In genomic region chr12:27781680-27782079, GRCh38 we compare ENCODE assay signal across 10 cellular contexts. TPM values are rescaled to one million over a fixed set of nuclear protein-coding genes. Genes with fewer than 3 reads are reported as not detected.
DNase-seq lines count a peak whose midpoint lies in the region; ATAC-seq and TF ChIP-seq lines count a peak whose summit lies in the region.
"Had no signal": no experiment of that assay in that cellular context is flagged by ENCODE, and none has a peak within 500 bp of the region (broad histone marks: within the 10 kb centered on the region; RNA-seq: fewer than 3 reads in every experiment).

No MANE protein-coding gene starts in this region.

- no peak for ATAC-seq in CD4-positive, CD25-positive, alpha-beta regulatory T cell (ENCODE audit: low read depth in 2 of 2)
- ATAC-seq in central memory CD8-positive, alpha-beta T cell (replicated peaks; ENCODE audit: extremely low read depth, poor library complexity, severe bottlenecking): no peak
- ATAC-seq in natural killer cell treated with Interleukin-12 subunit alpha and Interleukin-12 subunit beta and Interleukin-15 and Interleukin-18, amount 100 ng/mL, for 72 hours: no peak

- H3K36me3 Mint-ChIP-seq in CD4-positive, CD25-positive, alpha-beta regulatory T cell: peaks cover 10% of the 10 kb centered on the region
- peaks cover 11% of the 10 kb centered on the region for H3K36me3 Mint-ChIP-seq in central memory CD8-positive, alpha-beta T cell (ENCODE audit: insufficient read depth)
- peaks cover 5% of the 10 kb centered on the region for H3K36me3 Mint-ChIP-seq in natural killer cell treated with Interleukin-12 subunit alpha and Interleukin-12 subunit beta and Interleukin-15 and Interleukin-18, amount 100 ng/mL, for 72 hours

- H3K9me3 ChIP-seq in CD4-positive, CD25-positive, alpha-beta regulatory T cell (ENCODE audit: control insufficient read depth in 2 of 2, low read length in 2 of 2): no peaks in the 10 kb centered on the region

- H3K27ac Mint-ChIP-seq in CD4-positive, CD25-positive, alpha-beta regulatory T cell: peak overlapping the region in 2 of 3 donors; percentile 80 to 85
- H3K27ac Mint-ChIP-seq in central memory CD8-positive, alpha-beta T cell (ENCODE audit: low read depth): no peak overlapping the region
- H3K27ac Mint-ChIP-seq in natural killer cell treated with Interleukin-12 subunit alpha and Interleukin-12 subunit beta and Interleukin-15 and Interleukin-18, amount 100 ng/mL, for 72 hours: no peak overlapping the region

- no peak for DNase-seq in CD4-positive, CD25-positive, alpha-beta regulatory T cell
- DNase-seq in LNCaP clone FGC (ENCODE audit: low read depth): no peak
- DNase-seq in central memory CD8-positive, alpha-beta T cell (ENCODE audit: low spot score in 2 of 2): no peak
- no peak for DNase-seq in natural killer cell treated with Interleukin-12 subunit alpha and Interleukin-12 subunit beta and Interleukin-15 and Interleukin-18, amount 100 ng/mL, for 72 hours (ENCODE audit: low spot score)
- no peak for DNase-seq in NCI-H146 treated with DMSO at 0.1 percent for 48 hours (lab: John Stamatoyannopoulos, UW; ENCODE audit: unreplicated experiment)
- no peak for DNase-seq in RPMI8226
- no peak for DNase-seq in stimulated activated CD4-positive, alpha-beta T cell treated with anti-CD3 and anti-CD28 coated beads, Interleukin-4, amount 100 ng/mL, for 24 hours
- DNase-seq in GOT3 (lab: John Stamatoyannopoulos, UW): no peak
- DNase-seq: MV-4-11 had no signal

- no peaks in the 10 kb centered on the region for H3K36me3 ChIP-seq in CD4-positive, CD25-positive, alpha-beta regulatory T cell (ENCODE audit: control insufficient read depth, insufficient read depth, low read length)

- no peaks in the 10 kb centered on the region for H3K27me3 ChIP-seq in CD4-positive, CD25-positive, alpha-beta regulatory T cell (ENCODE audit: control insufficient read depth, insufficient read depth, low read length)

- no peaks in the 10 kb centered on the region for H3K27me3 Mint-ChIP-seq in CD4-positive, CD25-positive, alpha-beta regulatory T cell
- H3K27me3 Mint-ChIP-seq in central memory CD8-positive, alpha-beta T cell: no peaks in the 10 kb centered on the region
- no peaks in the 10 kb centered on the region for H3K27me3 Mint-ChIP-seq in natural killer cell treated with Interleukin-12 subunit alpha and Interleukin-12 subunit beta and Interleukin-15 and Interleukin-18, amount 100 ng/mL, for 72 hours

- H3K4me3 Mint-ChIP-seq in CD4-positive, CD25-positive, alpha-beta regulatory T cell: peak overlapping the region; percentile 89 to 92 (median 90)
- peak overlapping the region; percentile 83 for H3K4me3 Mint-ChIP-seq in central memory CD8-positive, alpha-beta T cell
- peak overlapping the region; percentile 75 for H3K4me3 Mint-ChIP-seq in natural killer cell treated with Interleukin-12 subunit alpha and Interleukin-12 subunit beta and Interleukin-15 and Interleukin-18, amount 100 ng/mL, for 72 hours

- peaks cover 45% of the 10 kb centered on the region for H3K4me1 ChIP-seq in CD4-positive, CD25-positive, alpha-beta regulatory T cell (ENCODE audit: control insufficient read depth, insufficient read depth, low read length, poor library complexity, severe bottlenecking)

- no peaks in the 10 kb centered on the region for H3K9me3 Mint-ChIP-seq in CD4-positive, CD25-positive, alpha-beta regulatory T cell
- H3K9me3 Mint-ChIP-seq in central memory CD8-positive, alpha-beta T cell: no peaks in the 10 kb centered on the region
- H3K9me3 Mint-ChIP-seq in natural killer cell treated with Interleukin-12 subunit alpha and Interleukin-12 subunit beta and Interleukin-15 and Interleukin-18, amount 100 ng/mL, for 72 hours: no peaks in the 10 kb centered on the region

- H3K4me3 ChIP-seq in CD4-positive, CD25-positive, alpha-beta regulatory T cell (ENCODE audit: low read depth, low read length): peak overlapping the region; percentile 69
- H3K4me3 ChIP-seq in LNCaP clone FGC (ENCODE audit: low read depth, low read length): peak overlapping the region; percentile 70

- H3K4me1 Mint-ChIP-seq in CD4-positive, CD25-positive, alpha-beta regulatory T cell: peaks cover 19 to 51% (median 41%) of the 10 kb centered on the region in 4 donors
- H3K4me1 Mint-ChIP-seq in central memory CD8-positive, alpha-beta T cell: peaks cover 38% of the 10 kb centered on the region
- H3K4me1 Mint-ChIP-seq in natural killer cell treated with Interleukin-12 subunit alpha and Interleukin-12 subunit beta and Interleukin-15 and Interleukin-18, amount 100 ng/mL, for 72 hours (ENCODE audit: low read depth in 2 of 2): peaks cover 34 to 35% of the 10 kb centered on the region in 2 donors

- TF ChIP-seq CTCF in LNCaP clone FGC (IDR thresholded peaks at IDR 0.05; ENCODE audit: control insufficient read depth, extremely low read depth, insufficient read depth): no peak

- no peak overlapping the region for H3K27ac ChIP-seq in CD4-positive, CD25-positive, alpha-beta regulatory T cell (ENCODE audit: insufficient read depth, low read length, poor library complexity, severe bottlenecking)

RNA-seq across cellular contexts. Expression of gene MANSC4, which starts 1.6 kb away (rescaled TPM):
- total RNA-seq in CD4-positive, CD25-positive, alpha-beta regulatory T cell: not detected
- polyA plus RNA-seq in CD4-positive, CD25-positive, alpha-beta regulatory T cell: 1 to 10 TPM in 3 of 4 donors, not detected in 1; 1.5 to 2.4 (median 1.9) TPM
- total RNA-seq in natural killer cell treated with Interleukin-12 subunit alpha and Interleukin-12 subunit beta and Interleukin-15 and Interleukin-18, amount 100 ng/mL, for 72 hours: not detected
- total RNA-seq: bronchial epithelial cell had no signal

RNA-seq across cellular contexts. Expression of gene KLHL42, which starts 1.6 kb away (rescaled TPM):
- total RNA-seq in CD4-positive, CD25-positive, alpha-beta regulatory T cell: 23.6 TPM
- 10 to 100 TPM; 10.6 to 15.0 (median 12.6) TPM for polyA plus RNA-seq in CD4-positive, CD25-positive, alpha-beta regulatory T cell
- 10 to 100 TPM; 17.8 to 21.6 TPM for total RNA-seq in natural killer cell treated with Interleukin-12 subunit alpha and Interleukin-12 subunit beta and Interleukin-15 and Interleukin-18, amount 100 ng/mL, for 72 hours

Comparison
In these comparisons a context has a peak if more than half of its experiments do, and no peak if none do; other contexts are left out.
1. H3K27ac Mint-ChIP-seq: peak in CD4-positive, CD25-positive, alpha-beta regulatory T cell (2 of 3); none in central memory CD8-positive, alpha-beta T cell (single experiment) and natural killer cell treated with Interleukin-12 subunit alpha and Interleukin-12 subunit beta and Interleukin-15 and Interleukin-18, amount 100 ng/mL, for 72 hours (0 of 2).
2. Peak in every context shown above with its lines, with median percentiles within 50 percentile points of each other: H3K4me3 Mint-ChIP-seq.